In genomic region chr3:12891985-12892839, GRCh38 we compare ENCODE assay signal across 8 cellular contexts. TPM values are rescaled to one million over a fixed set of nuclear protein-coding genes. Genes with fewer than 3 reads are reported as not detected.
DNase-seq lines count a peak whose midpoint lies in the region; ATAC-seq and TF ChIP-seq lines count a peak whose summit lies in the region.

No MANE protein-coding gene starts in this region.

- no peak overlapping the region for H3K27ac Mint-ChIP-seq in endodermal cell

- peak overlapping the region; percentile 8; the same call in 1 of the 2 replicates for H3K4me3 ChIP-seq in AG09309 (ENCODE audit: control insufficient read depth, low read depth, low read length)
- H3K4me3 ChIP-seq in H7 (ENCODE audit: insufficient read depth, low read depth, low read length): no peak overlapping the region
- H3K4me3 ChIP-seq in endodermal cell (ENCODE audit: low read length): no peak overlapping the region
- H3K4me3 ChIP-seq in mucosa of descending colon: no peak overlapping the region
- peak overlapping the region; percentile 50 to 74 for H3K4me3 ChIP-seq in stomach smooth muscle (ENCODE audit: low read length in 2 of 2)

- intact Hi-C loops in mucosa of descending colon (cut with DNase I, micrococcal nuclease): no loop called here

- H3K27ac ChIP-seq in endodermal cell (ENCODE audit: low read depth, low read length) (no peak overlapping the region), stomach smooth muscle (ENCODE audit: low read length) (no peak overlapping the region)

- no peaks in the 10 kb centered on the region for H3K36me3 Mint-ChIP-seq in endodermal cell (ENCODE audit: low read depth)

- H3K9ac ChIP-seq in endodermal cell (ENCODE audit: extremely low read depth, low read length, poor library complexity, severe bottlenecking): no peak overlapping the region
- H3K9ac ChIP-seq in stomach smooth muscle (ENCODE audit: low read length in 2 of 2): peak overlapping the region; percentile 41 to 66

- H3K9me3 Mint-ChIP-seq in endodermal cell: no peaks in the 10 kb centered on the region

- peaks cover 53% of the 10 kb centered on the region for H3K27me3 Mint-ChIP-seq in endodermal cell (ENCODE audit: insufficient read depth)

- peaks cover 2% of the 10 kb centered on the region; the same call in 1 of the 2 replicates for H3K27me3 ChIP-seq in H7 (ENCODE audit: control insufficient read depth, insufficient read depth, low read length)
- H3K27me3 ChIP-seq in endodermal cell (ENCODE audit: control insufficient read depth, insufficient read depth, low read length, poor library complexity, severe bottlenecking): peaks cover 26% of the 10 kb centered on the region
- no peaks in the 10 kb centered on the region for H3K27me3 ChIP-seq in stomach smooth muscle (ENCODE audit: control insufficient read depth in 1 of 2, insufficient read depth in 2 of 2, low read length in 2 of 2)

- H3K36me3 ChIP-seq in H7 (replicated peaks; ENCODE audit: control insufficient read depth, insufficient read depth, low read length) (no peaks in the 10 kb centered on the region), endodermal cell (ENCODE audit: control insufficient read depth, insufficient read depth, low read length) (no peaks in the 10 kb centered on the region), mucosa of descending colon (ENCODE audit: low read depth) (no peaks in the 10 kb centered on the region), stomach smooth muscle (ENCODE audit: control insufficient read depth in 2 of 2, insufficient read depth in 2 of 2, low read length in 2 of 2) (no peaks in the 10 kb centered on the region)

- peak; percentile 8 for DNase-seq in AG09309 (ENCODE audit: low read depth)
- peak; percentile 83 for DNase-seq in H7
- DNase-seq in NCI-H524 treated with DMSO at 0.1 percent for 48 hours (lab: John Stamatoyannopoulos, UW): peak; percentile 7
- peak; percentile 48 to 51 for DNase-seq in activated CD4-positive, alpha-beta T cell treated with anti-CD3 and anti-CD28 coated beads, Interleukin-2, amount 50 U/mL, for 48 hours
- peak; percentile 79 for DNase-seq in endodermal cell
- peak in 1 of 3 donors; percentile 60 for DNase-seq in mucosa of descending colon

- H3K4me1 ChIP-seq in endodermal cell (ENCODE audit: control insufficient read depth, insufficient read depth, low read length): no peaks in the 10 kb centered on the region
- no peaks in the 10 kb centered on the region for H3K4me1 ChIP-seq in mucosa of descending colon (ENCODE audit: low read depth)
- H3K4me1 ChIP-seq in stomach smooth muscle (ENCODE audit: control insufficient read depth, insufficient read depth, low read length): peaks cover 23% of the 10 kb centered on the region

- H3K9me3 ChIP-seq in endodermal cell (ENCODE audit: control insufficient read depth, low read length): no peaks in the 10 kb centered on the region
- no peaks in the 10 kb centered on the region for H3K9me3 ChIP-seq in mucosa of descending colon
- no peaks in the 10 kb centered on the region for H3K9me3 ChIP-seq in stomach smooth muscle (ENCODE audit: control insufficient read depth in 2 of 2, low read length in 2 of 2)

- H3K4me3 Mint-ChIP-seq in endodermal cell: no peak overlapping the region

- peak; percentile 80 for ATAC-seq in mucosa of descending colon
- ATAC-seq in GM18867 (IDR thresholded peaks at IDR 0.05; ENCODE audit: unreplicated experiment): no peak

- WGBS in endodermal cell (ENCODE audit: insufficient coverage in 1 of 2, insufficient read length in 1 of 2), 2 experiments: 32 to 34% methylated on average over 7 to 15 of the region's 16 CpGs

- peaks cover 13% of the 10 kb centered on the region for H3K4me1 Mint-ChIP-seq in endodermal cell

- TF ChIP-seq CTCF in AG09309 (IDR thresholded peaks at IDR 0.05; ENCODE audit: control insufficient read depth, insufficient read depth, low read depth, low read length, missing control alignments) (peak; percentile 83), endodermal cell (conservative IDR thresholded peaks at IDR 0.05) (peak; percentile 93), mucosa of descending colon (IDR thresholded peaks at IDR 0.05) (peak; percentile 74)

RNA-seq across cellular contexts. Expression of gene RPL32, which starts 50.8 kb away (rescaled TPM):
- total RNA-seq in H7 (2014; rRNA removed; shearing (Covaris generic)): 2,054 and 2,130 TPM in 2 replicates
- total RNA-seq in endodermal cell (1,000 to 10,000 TPM; 1,362 to 1,580 TPM), mucosa of descending colon (1,000 to 10,000 TPM; 1,042 to 1,233 (median 1,185) TPM)
- 2,723 TPM for polyA plus RNA-seq in endodermal cell (2013, experiment 1 of 2)
- polyA plus RNA-seq in endodermal cell (2013, experiment 2 of 2): 2,594 TPM

Comparison
In these comparisons a context has a peak if more than half of its experiments do, and no peak if none do; other contexts are left out.
1. H3K4me3 ChIP-seq: peak in AG09309 (single experiment) and stomach smooth muscle (2 of 2); none in H7 (single experiment), endodermal cell (single experiment) and mucosa of descending colon (single experiment).
2. Peak in every context shown above with its lines, with median percentiles within 50 percentile points of each other: CTCF ChIP-seq.